23 cellular contexts compared by ENCODE assay signal in the genomic region with DNA sequence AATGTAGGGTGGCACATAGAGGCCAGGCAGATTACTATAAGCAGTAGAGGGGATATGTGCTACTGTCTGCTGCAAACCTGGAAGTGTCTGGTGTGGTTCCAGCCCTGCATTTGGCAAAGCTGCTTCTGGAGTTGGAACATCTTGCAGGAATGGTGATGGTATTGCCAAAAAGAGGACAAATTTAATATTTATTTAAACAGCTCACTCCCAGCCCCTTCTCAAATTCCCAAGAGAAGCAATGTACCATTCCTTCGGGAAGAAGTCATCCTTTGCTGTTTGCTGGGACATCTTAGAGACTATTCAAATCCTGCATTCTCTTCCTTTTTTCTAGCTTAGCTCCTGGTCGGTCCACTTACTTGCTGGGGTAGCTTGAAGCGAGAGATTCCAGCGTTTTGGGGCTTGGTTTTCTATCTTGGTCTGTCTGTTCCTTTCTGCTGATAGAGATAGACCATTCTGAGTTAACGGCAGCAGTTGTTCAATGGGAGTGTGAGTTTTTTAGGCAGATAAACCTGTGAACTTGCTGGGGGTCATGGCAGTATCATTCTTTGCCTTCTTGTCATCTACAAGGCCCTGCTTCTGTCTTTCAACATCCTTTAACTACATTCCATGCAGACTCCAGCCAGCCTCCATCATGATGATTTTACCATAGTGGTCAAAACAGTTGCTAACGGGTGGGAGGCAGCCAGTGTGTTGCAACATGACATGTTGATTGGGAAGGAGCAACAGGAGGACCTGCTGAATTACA.
DNase-seq lines count a peak whose midpoint lies in the region; ATAC-seq, FAIRE-seq and TF ChIP-seq lines count a peak whose summit lies in the region.
"Had no signal": no experiment of that assay in that cellular context is flagged by ENCODE, and none has a peak within 500 bp of the region (broad histone marks: within the 10 kb centered on the region; RNA-seq: fewer than 3 reads in every experiment).

No MANE protein-coding gene starts in this region.

- H3K4me1 ChIP-seq in kidney (ENCODE audit: control insufficient read depth in 1 of 2, insufficient read depth in 1 of 2, low read depth in 1 of 2, low read length in 2 of 2), result no peaks in the 10 kb centered on the region
- peaks cover 0 to 89% (median 50%) of the 10 kb centered on the region in 4 donors for H3K4me1 ChIP-seq in tibial artery
- H3K4me1 ChIP-seq: A549 had no signal

- no peak overlapping the region for H3K9ac ChIP-seq in kidney (ENCODE audit: low read length in 2 of 2)
- H3K9ac ChIP-seq: KMS-11 had no signal

- FAIRE-seq in kidney (lab: Jason Lieb, UNC), result no peak
- FAIRE-seq: A549, endothelial cell of umbilical vein, urothelium cell line had no signal

- no peak overlapping the region for H3K4me3 ChIP-seq in kidney (ENCODE audit: low read length in 2 of 2)
- H3K4me3 ChIP-seq in tibial artery, result no peak overlapping the region
- H3K4me3 ChIP-seq: A549 had no signal

- H3K9me3 ChIP-seq in kidney (ENCODE audit: control insufficient read depth in 1 of 2, low read length in 2 of 2) (no peaks in the 10 kb centered on the region), tibial artery (no peaks in the 10 kb centered on the region)
- H3K9me3 ChIP-seq: A549 had no signal

- ATAC-seq in left ventricle myocardium superior, result peak; percentile 52
- no peak for ATAC-seq in Right ventricle myocardium superior (ENCODE audit: poor library complexity)
- ATAC-seq: A549; activated CD4-positive, alpha-beta T cell treated with anti-CD3 and anti-CD28 coated beads for 36 hours; natural killer cell treated with Interleukin-12 subunit alpha and Interleukin-12 subunit beta and Interleukin-15 and Interleukin-18, amount 100 ng/mL, for 72 hours had no signal

- H3K27ac ChIP-seq in kidney (ENCODE audit: low read depth in 2 of 2, low read length in 2 of 2) (no peak overlapping the region), tibial artery (peak overlapping the region; percentile 68 to 81)
- H3K27ac ChIP-seq: A549, KMS-11 had no signal

- H3K27me3 ChIP-seq in tibial artery, result no peaks in the 10 kb centered on the region

- TF ChIP-seq CTCF in kidney (IDR thresholded peaks at IDR 0.05; ENCODE audit: borderline replicate concordance, extremely low read depth, insufficient read depth) (no peak), tibial artery (IDR thresholded peaks at IDR 0.05) (no peak)

- intact Hi-C loops in left ventricle myocardium superior (cut with micrococcal nuclease) (no loop called here), Right ventricle myocardium superior (cut with DNase I) (no loop called here), kidney (cut with DNase I) (no loop called here), tibial artery (cut with DNase I; ENCODE audit: low total_unique reads) (no loop called here)

- peaks cover 3 to 17% of the 10 kb centered on the region in 2 donors for H3K36me3 ChIP-seq in kidney (ENCODE audit: control insufficient read depth in 1 of 2, insufficient read depth in 2 of 2, low read length in 2 of 2)
- H3K36me3 ChIP-seq in tibial artery, result peaks cover 17 to 35% (median 34%) of the 10 kb centered on the region in 3 donors

- DNase-seq in left ventricle myocardium superior, result no peak
- no peak for DNase-seq in Right ventricle myocardium superior
- peak; percentile 92 for DNase-seq in amniotic epithelial cell (ENCODE audit: low read depth)
- DNase-seq in kidney, result peak; percentile 51
- peak in 1 of 2 donors; percentile 57 for DNase-seq in tibial artery
- no peak for DNase-seq in DMS79 (lab: John Stamatoyannopoulos, UW)
- no peak for DNase-seq in T1000 (lab: John Stamatoyannopoulos, UW)
- no peak for DNase-seq in RKO (ENCODE audit: low spot score)
- DNase-seq: activated CD4-positive, alpha-beta T cell treated with anti-CD3 and anti-CD28 coated beads for 36 hours; activated CD8-positive, alpha-beta memory T cell treated with anti-CD3 and anti-CD28 coated beads, Interleukin-2, amount 50 U/mL, for 48 hours; activated naive CD4-positive, alpha-beta T cell treated with Interleukin-2 at 50 U/mL for 16 hours; cortex of kidney; glutamatergic neuron; immature natural killer cell; NCI-H1436; NCI-H2227 treated with DMSO at 0.1 percent for 48 hours; SHP77; T-helper 2 cell had no signal

Comparison
In these comparisons a context has a peak if more than half of its experiments do, and no peak if none do; other contexts are left out.
1. DNase-seq: peak in amniotic epithelial cell (single experiment) and kidney (single experiment); none in left ventricle myocardium superior (single experiment), Right ventricle myocardium superior (single experiment), DMS79 (single experiment), T1000 (single experiment) and RKO (single experiment).
2. H3K27ac ChIP-seq: peak in tibial artery (2 of 2); none in kidney (0 of 2).